In genomic region chr6:96897396-96898240, GRCh38 we compare ENCODE assay signal across 1 cellular context.
TF ChIP-seq lines count a peak whose summit lies in the region.

Gene NDUFAF4, minus strand, starts transcription at chr6:96897891. Its CDS starts 90 bp downstream, at chr6:96897801.

TF ChIP-seq in HEK293, 187 proteins besides CTCF, POLR2A, EP300 and RAD21 (continued from another document):
- TF ChIP-seq SP2 (tag by site-specific recombination; IDR thresholded peaks at IDR 0.05) = peak; percentile 46
- 0 out of 2 replicates have a peak, but pooled peaks have one; percentile 47 for TF ChIP-seq PBX3 (CRISPR knock-in tag; IDR thresholded peaks at IDR 0.05)
- TF ChIP-seq KLF16 (tag by site-specific recombination; IDR thresholded peaks at IDR 0.05) = peak; percentile 39
- TF ChIP-seq HOXC10 (CRISPR knock-in tag; IDR thresholded peaks at IDR 0.05) = peak; percentile 90; the same call in 1 of the 2 replicates
- peak; percentile 61 for TF ChIP-seq ZXDB (tag by site-specific recombination; IDR thresholded peaks at IDR 0.05)
- peak; percentile 27; the same call in 1 of the 2 replicates for TF ChIP-seq ZIC2 (tag by site-specific recombination; IDR thresholded peaks at IDR 0.05)
- TF ChIP-seq KLF8 (tag by site-specific recombination; IDR thresholded peaks at IDR 0.05) = peak; percentile 60; the same call in 1 of the 2 replicates
- TF ChIP-seq ZNF561 (tag by site-specific recombination; IDR thresholded peaks at IDR 0.05; ENCODE audit: borderline replicate concordance) = peak; percentile 53; the same call in 1 of the 2 replicates
- peak; percentile 62; the same call in 1 of the 2 replicates for TF ChIP-seq ZNF76 (tag by site-specific recombination; IDR thresholded peaks at IDR 0.05; ENCODE audit: borderline replicate concordance, low read depth)
- peak; percentile 8; the same call in 1 of the 2 replicates for TF ChIP-seq ZNF10 (tag by site-specific recombination; IDR thresholded peaks at IDR 0.05)
- peak; percentile 45; the same call in 1 of the 2 replicates for TF ChIP-seq GLIS1 (tag by site-specific recombination; IDR thresholded peaks at IDR 0.05)
- peak; percentile 58; the same call in 1 of the 2 replicates for TF ChIP-seq ZFP37 (tag by site-specific recombination; IDR thresholded peaks at IDR 0.05)
- 0 out of 2 replicates have a peak, but pooled peaks have one; percentile 45 for TF ChIP-seq TRIM28 (IDR thresholded peaks at IDR 0.05; ENCODE audit: borderline replicate concordance, low read length)
- peak; percentile 94 for TF ChIP-seq ZBTB17 (tag by site-specific recombination; IDR thresholded peaks at IDR 0.05)
- no peak for TF ChIP-seq TCF7L2 (IDR thresholded peaks at IDR 0.05; ENCODE audit: borderline replicate concordance, low read depth, low read length)
- 0 out of 2 replicates have a peak, but pooled peaks have one; percentile 13 for TF ChIP-seq MZF1 (tag by site-specific recombination; IDR thresholded peaks at IDR 0.05; ENCODE audit: borderline replicate concordance)
- TF ChIP-seq ZBTB48 (tag by site-specific recombination; IDR thresholded peaks at IDR 0.05) = 0 out of 2 replicates have a peak, but pooled peaks have one; percentile 30
- TF ChIP-seq ZBTB8A (tag by site-specific recombination; IDR thresholded peaks at IDR 0.05) = peak; percentile 22; the same call in 1 of the 2 replicates
- TF ChIP-seq SP7 (tag by site-specific recombination; IDR thresholded peaks at IDR 0.05) = peak; percentile 48; the same call in 1 of the 2 replicates
- TF ChIP-seq ZBTB11 (tag by site-specific recombination; conservative IDR thresholded peaks at IDR 0.05; ENCODE audit: low read depth) = peak; percentile 75
- no peak for TF ChIP-seq PRDM4 (tag by site-specific recombination; IDR thresholded peaks at IDR 0.05)
- TF ChIP-seq ZNF501 (tag by site-specific recombination; IDR thresholded peaks at IDR 0.05) = peak; percentile 93
- no peak for TF ChIP-seq IKZF3 (tag by site-specific recombination; IDR thresholded peaks at IDR 0.05)
- no peak for TF ChIP-seq ZNF776 (tag by site-specific recombination; IDR thresholded peaks at IDR 0.05; ENCODE audit: borderline replicate concordance)
- TF ChIP-seq KLF9 (tag by site-specific recombination; IDR thresholded peaks at IDR 0.05; ENCODE audit: low read depth) = peak; percentile 81
- 0 out of 2 replicates have a peak, but pooled peaks have one; percentile 20 for TF ChIP-seq ZNF449 (tag by site-specific recombination; IDR thresholded peaks at IDR 0.05)
- TF ChIP-seq ZFP3 (tag by site-specific recombination; IDR thresholded peaks at IDR 0.05; ENCODE audit: low read depth) = no peak
- no peak for TF ChIP-seq ZNF221 (tag by site-specific recombination; IDR thresholded peaks at IDR 0.05; ENCODE audit: borderline replicate concordance)
- TF ChIP-seq ZNF654 (tag by site-specific recombination; IDR thresholded peaks at IDR 0.05; ENCODE audit: low read depth) = peak; percentile 43; the same call in 1 of the 2 replicates
- peak; percentile 88 for TF ChIP-seq ZFP69B (tag by site-specific recombination; IDR thresholded peaks at IDR 0.05)
- no peak for TF ChIP-seq ZNF148 (tag by site-specific recombination; IDR thresholded peaks at IDR 0.05; ENCODE audit: borderline replicate concordance)
- peak; percentile 58; the same call in 1 of the 2 replicates for TF ChIP-seq PATZ1 (tag by site-specific recombination; IDR thresholded peaks at IDR 0.05)
- peak; percentile 95 for TF ChIP-seq ZNF692 (tag by site-specific recombination; IDR thresholded peaks at IDR 0.05)
- no peak for TF ChIP-seq ZNF510 (tag by site-specific recombination; IDR thresholded peaks at IDR 0.05; ENCODE audit: insufficient replicate concordance)
- peak; percentile 64 for TF ChIP-seq ZFHX2 (tag by site-specific recombination; conservative IDR thresholded peaks at IDR 0.05)
- TF ChIP-seq SETDB1 (IDR thresholded peaks at IDR 0.05; ENCODE audit: insufficient read length, low read length) = peak; percentile 24
